Comparison of ENCODE assay signal across 34 cellular contexts in the genomic region with DNA sequence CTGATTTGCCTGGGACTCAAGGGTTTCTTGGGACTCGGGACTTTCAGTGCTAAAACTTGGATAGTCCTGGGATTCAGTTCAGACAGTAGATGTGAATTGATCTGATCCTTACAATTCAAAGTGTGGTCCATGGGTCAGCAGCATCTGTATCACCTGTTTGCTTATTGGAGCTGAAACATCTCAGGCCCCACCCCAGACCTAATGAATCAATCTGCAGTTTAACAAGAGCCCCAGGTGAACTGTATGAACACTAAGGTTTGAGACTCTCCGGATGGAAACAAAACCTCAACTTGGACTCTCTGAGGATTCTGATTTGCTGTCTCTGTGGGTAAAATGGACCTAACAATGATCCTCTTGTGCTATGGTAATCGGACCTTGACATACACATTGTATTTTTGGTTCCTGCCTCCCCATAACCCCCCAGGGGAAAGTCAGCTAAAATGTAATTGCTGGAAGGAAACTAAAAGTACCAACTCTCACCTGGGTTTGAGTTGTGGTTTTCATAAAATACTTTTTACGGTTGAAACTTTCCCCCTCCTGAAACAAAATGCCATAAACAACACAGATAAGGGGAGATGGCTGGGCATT. TPM values are rescaled to one million over a fixed set of nuclear protein-coding genes. Genes with fewer than 3 reads are reported as not detected.
"Had no signal": no experiment of that assay in that cellular context is flagged by ENCODE, and none has a peak within 500 bp of the region (broad histone marks: within the 10 kb centered on the region; RNA-seq: fewer than 3 reads in every experiment).

No MANE protein-coding gene starts in this region.

- H3K4me2 ChIP-seq: PC-9 had no signal

- H3K4me3 ChIP-seq: coronary artery, PC-9 had no signal

- ATAC-seq: activated CD8-positive, alpha-beta memory T cell treated with anti-CD3 and anti-CD28 coated beads, Interleukin-2, amount 10 ng/mL, durations not matched to agents 7 days and 5 days; activated naive CD4-positive, alpha-beta T cell treated with anti-CD3 and anti-CD28 coated beads, Interleukin-2, amount 50 U/mL, for 72 hours; Right ventricle myocardium inferior; SK-N-SH treated with all-trans-retinoic acid at 6 μM for 48 hours; T-cell; T-helper 17 cell had no signal

- H3K27ac ChIP-seq: brain microvascular endothelial cell, coronary artery, PC-9, RWPE1, WERI-Rb-1 had no signal

- H3K27me3 ChIP-seq: brain microvascular endothelial cell had no signal

- H3K4me3 Mint-ChIP-seq: activated CD4-positive, alpha-beta memory T cell treated with anti-CD3 and anti-CD28 coated beads, Interleukin-2, amount 10 ng/mL, durations not matched to agents 7 days and 5 days; activated CD8-positive, alpha-beta memory T cell treated with anti-CD3 and anti-CD28 coated beads, Interleukin-2, amount 10 ng/mL, durations not matched to agents 7 days and 5 days; activated naive CD4-positive, alpha-beta T cell treated with anti-CD3 and anti-CD28 coated beads for 36 hours; T-cell; T-helper 17 cell had no signal

- H3K4me1 Mint-ChIP-seq: activated CD4-positive, alpha-beta memory T cell treated with anti-CD3 and anti-CD28 coated beads, Interleukin-2, amount 10 ng/mL, durations not matched to agents 7 days and 5 days; activated CD8-positive, alpha-beta memory T cell treated with anti-CD3 and anti-CD28 coated beads, Interleukin-2, amount 10 ng/mL, durations not matched to agents 7 days and 5 days had no signal

- DNase-seq: activated CD4-positive, alpha-beta memory T cell treated with anti-CD3 and anti-CD28 coated beads, Interleukin-2, amount 10 ng/mL, durations not matched to agents 7 days and 5 days; activated CD4-positive, alpha-beta T cell treated with anti-CD3 and anti-CD28 coated beads for 1 hour; activated CD4-positive, alpha-beta T cell treated with anti-CD3 and anti-CD28 coated beads for 48 hours; activated CD4-positive, CD25-positive, alpha-beta regulatory T cell; activated CD8-positive, alpha-beta memory T cell treated with anti-CD3 and anti-CD28 coated beads, Interleukin-2, amount 10 ng/mL, durations not matched to agents 7 days and 5 days; activated CD8-positive, alpha-beta memory T cell treated with anti-CD3 and anti-CD28 coated beads, Interleukin-2, amount 50 U/mL, for 48 hours; activated gamma-delta T cell; activated naive CD4-positive, alpha-beta T cell treated with anti-CD3 and anti-CD28 coated beads for 36 hours; activated T-cell treated with anti-CD3 and anti-CD28 coated beads, Interleukin-2, amount 50 U/mL, for 48 hours; aorta; brain microvascular endothelial cell; central memory CD4-positive, alpha-beta T cell; NCI-H1436 treated with DMSO at 0.1 percent for 48 hours; NCI-H1694 treated with DMSO at 0.1 percent for 48 hours; NCI-H2029; NCI-H345; NCI-H524 treated with DMSO at 0.1 percent for 48 hours; NK-92 treated with Interleukin-12 subunit alpha and Interleukin-12 subunit beta, amount 100 ng/mL, for 24 hours; PC-9; SIG-M5; T-helper 17 cell; T-helper 9 cell; WERI-Rb-1 had no signal

- H3K36me3 Mint-ChIP-seq: activated CD8-positive, alpha-beta memory T cell treated with anti-CD3 and anti-CD28 coated beads, Interleukin-2, amount 10 ng/mL, durations not matched to agents 7 days and 5 days; activated naive CD4-positive, alpha-beta T cell treated with anti-CD3 and anti-CD28 coated beads, Interleukin-2, amount 50 U/mL, for 72 hours; T-cell had no signal

- FAIRE-seq: RCC 7860 had no signal

- H3K27ac Mint-ChIP-seq: activated CD4-positive, alpha-beta memory T cell treated with anti-CD3 and anti-CD28 coated beads, Interleukin-2, amount 10 ng/mL, durations not matched to agents 7 days and 5 days; activated CD8-positive, alpha-beta memory T cell treated with anti-CD3 and anti-CD28 coated beads, Interleukin-2, amount 10 ng/mL, durations not matched to agents 7 days and 5 days; activated naive CD4-positive, alpha-beta T cell treated with anti-CD3 and anti-CD28 coated beads for 36 hours; activated naive CD4-positive, alpha-beta T cell treated with anti-CD3 and anti-CD28 coated beads, Interleukin-2, amount 50 U/mL, for 72 hours; T-cell; T-helper 17 cell had no signal

- H3K36me3 ChIP-seq: brain microvascular endothelial cell, WERI-Rb-1 had no signal

- H3K9me3 Mint-ChIP-seq: activated CD4-positive, alpha-beta memory T cell treated with anti-CD3 and anti-CD28 coated beads, Interleukin-2, amount 10 ng/mL, durations not matched to agents 7 days and 5 days; activated naive CD4-positive, alpha-beta T cell treated with anti-CD3 and anti-CD28 coated beads for 36 hours; activated naive CD4-positive, alpha-beta T cell treated with anti-CD3 and anti-CD28 coated beads, Interleukin-2, amount 50 U/mL, for 72 hours; T-cell had no signal

- H2AFZ ChIP-seq: PC-9 had no signal

RNA-seq across cellular contexts. Expression of a gene that starts 11.7 kb away (rescaled TPM):
- total RNA-seq: activated CD4-positive, alpha-beta memory T cell treated with anti-CD3 and anti-CD28 coated beads, Interleukin-2, amount 10 ng/mL, durations not matched to agents 7 days and 5 days; activated CD8-positive, alpha-beta memory T cell treated with anti-CD3 and anti-CD28 coated beads, Interleukin-2, amount 10 ng/mL, durations not matched to agents 7 days and 5 days; activated naive CD4-positive, alpha-beta T cell treated with anti-CD3 and anti-CD28 coated beads for 36 hours; aorta; M059J; NCI-H460; Right ventricle myocardium inferior; SK-MEL-5; T-cell; T-helper 17 cell had no signal
- polyA plus RNA-seq: aorta had no signal

RNA-seq across cellular contexts. Expression of a gene that starts 24.8 kb away (rescaled TPM):
- total RNA-seq: activated CD4-positive, alpha-beta memory T cell treated with anti-CD3 and anti-CD28 coated beads, Interleukin-2, amount 10 ng/mL, durations not matched to agents 7 days and 5 days; activated naive CD4-positive, alpha-beta T cell treated with anti-CD3 and anti-CD28 coated beads for 36 hours; LHCN-M2; M059J; SK-MEL-5 had no signal
- polyA plus RNA-seq: aorta had no signal
